ENCODE assay signal across 8 cellular contexts in genomic region chr3:44338828-44339127, GRCh38. TPM values are rescaled to one million over a fixed set of nuclear protein-coding genes. Genes with fewer than 3 reads are reported as not detected.
DNase-seq lines count a peak whose midpoint lies in the region; ATAC-seq, FAIRE-seq and TF ChIP-seq lines count a peak whose summit lies in the region.

No MANE protein-coding gene starts in this region.

- no peaks in the 10 kb centered on the region for H3K36me3 ChIP-seq in keratinocyte (ENCODE audit: control insufficient read depth in 2 of 2, extremely low read depth in 1 of 2, insufficient read depth in 2 of 2, low read length in 2 of 2)
- no peaks in the 10 kb centered on the region for H3K36me3 ChIP-seq in suprapubic skin

- H3K9me3 ChIP-seq in keratinocyte (ENCODE audit: control insufficient read depth, low read depth, low read length) (no peaks in the 10 kb centered on the region), suprapubic skin (no peaks in the 10 kb centered on the region)

- peak overlapping the region; percentile 93 for H3K4me2 ChIP-seq in keratinocyte (ENCODE audit: control insufficient read depth, extremely low read depth, insufficient read depth, low read depth, low read length)

- 0% methylated on average over 15 of the region's 15 CpGs for WGBS in suprapubic skin

- H3K4me3 Mint-ChIP-seq in activated naive CD8-positive, alpha-beta T cell treated with anti-CD3 and anti-CD28 coated beads for 36 hours: peak overlapping the region; percentile 93

- no peaks in the 10 kb centered on the region for H3K9me3 Mint-ChIP-seq in activated naive CD8-positive, alpha-beta T cell treated with anti-CD3 and anti-CD28 coated beads for 36 hours

- no peak for TF ChIP-seq POLR2A in suprapubic skin (IDR thresholded peaks at IDR 0.05)

- no peaks in the 10 kb centered on the region for H3K27me3 Mint-ChIP-seq in activated naive CD8-positive, alpha-beta T cell treated with anti-CD3 and anti-CD28 coated beads for 36 hours

- H3K27ac ChIP-seq in keratinocyte (ENCODE audit: control insufficient read depth, insufficient read depth, low read length) (peak overlapping the region; percentile 89), suprapubic skin (peak overlapping the region; percentile 88)

- H3K4me3 ChIP-seq in keratinocyte (ENCODE audit: control insufficient read depth in 2 of 3, extremely low read depth in 1 of 3, insufficient read depth in 2 of 3, low read depth in 1 of 3, low read length in 3 of 3) (peak overlapping the region; percentile 60 to 96 (median 86)), suprapubic skin (peak overlapping the region; percentile 66)

- H3K9ac ChIP-seq in keratinocyte (ENCODE audit: control insufficient read depth, extremely low read depth, insufficient read depth, low read length): peak overlapping the region; percentile 95

- TF ChIP-seq CTCF in keratinocyte (optimal IDR thresholded peaks at IDR 0.05 in 1 of 3, IDR thresholded peaks at IDR 0.05 in 1 of 3, conservative IDR thresholded peaks at IDR 0.05 in 1 of 3; ENCODE audit: extremely low read depth in 1 of 3, insufficient read depth in 2 of 3, low read length in 3 of 3) (no peak), suprapubic skin (IDR thresholded peaks at IDR 0.05) (no peak)

- H3K27ac Mint-ChIP-seq in activated naive CD8-positive, alpha-beta T cell treated with anti-CD3 and anti-CD28 coated beads for 36 hours: peak overlapping the region; percentile 98

- H3K9me1 ChIP-seq in keratinocyte (ENCODE audit: control insufficient read depth, extremely low read depth, insufficient read depth, low read length): peaks cover 2% of the 10 kb centered on the region

- DNase-seq in NOMO-1 treated with DMSO at 0.1 percent for 48 hours (lab: John Stamatoyannopoulos, UW; ENCODE audit: unreplicated experiment) (peak; percentile 54), NOMO-1 treated with dmso at 0.1 percent for 144 hours (lab: John Stamatoyannopoulos, UW; ENCODE audit: unreplicated experiment) (no peak), keratinocyte (ENCODE audit: low read depth, low spot score) (no peak), suprapubic skin (ENCODE audit: low spot score in 2 of 2) (no peak), activated gamma-delta T cell treated with Interleukin-2 at 50 U/mL for 16 hours (no peak), retina (no peak)
- no peak for DNase-seq in activated naive CD8-positive, alpha-beta T cell treated with anti-CD3 and anti-CD28 coated beads for 36 hours

- H3K36me3 Mint-ChIP-seq in activated naive CD8-positive, alpha-beta T cell treated with anti-CD3 and anti-CD28 coated beads for 36 hours: peaks cover 11% of the 10 kb centered on the region

- dilution Hi-C loops in keratinocyte (cut with MboI; ENCODE audit: extremely low pct_ligation_motif_present, low sequenced_read_pairs): no loop called here

- FAIRE-seq in keratinocyte (lab: Jason Lieb, UNC): no peak

- peak overlapping the region; percentile 86 for H2AFZ ChIP-seq in keratinocyte (ENCODE audit: control insufficient read depth, low read length)

- H3K79me2 ChIP-seq in keratinocyte (ENCODE audit: control insufficient read depth, insufficient read depth, low read length): peaks cover 25% of the 10 kb centered on the region

- ATAC-seq in GM21737 (IDR thresholded peaks at IDR 0.05; ENCODE audit: unreplicated experiment): no peak

- peaks cover 19% of the 10 kb centered on the region for H3K4me1 Mint-ChIP-seq in activated naive CD8-positive, alpha-beta T cell treated with anti-CD3 and anti-CD28 coated beads for 36 hours

- H3K4me1 ChIP-seq in keratinocyte (ENCODE audit: control insufficient read depth, extremely low read depth, insufficient read depth, low read length) (peaks cover 13% of the 10 kb centered on the region), suprapubic skin (peaks cover 24% of the 10 kb centered on the region)

- TF ChIP-seq EP300 in suprapubic skin (IDR thresholded peaks at IDR 0.05): no peak

- no peaks in the 10 kb centered on the region for H3K27me3 ChIP-seq in keratinocyte (ENCODE audit: control insufficient read depth, extremely low read depth, insufficient read depth, low read length)
- no peaks in the 10 kb centered on the region for H3K27me3 ChIP-seq in suprapubic skin

- no peaks in the 10 kb centered on the region for H4K20me1 ChIP-seq in keratinocyte (ENCODE audit: control insufficient read depth, extremely low read depth, insufficient read depth, low read length)

RNA-seq across cellular contexts. Expression of gene TCAIM, which starts 0.2 kb away (rescaled TPM):
- 10 to 100 TPM; 10.8 to 12.6 TPM for total RNA-seq in activated naive CD8-positive, alpha-beta T cell treated with anti-CD3 and anti-CD28 coated beads for 36 hours
- polyA plus RNA-seq in keratinocyte: 19.4 to 28.0 TPM (median 20.5 TPM) in 3 replicates
- polyA plus RNA-seq in keratinocyte (2011; ENCODE audit: low read depth): 11.4 TPM
- 16.8 and 29.9 TPM in 2 replicates for polyA plus RNA-seq in keratinocyte (2011; cell fraction: cytosol; rRNA removed)
- 13.8 and 14.4 TPM in 2 replicates for polyA plus RNA-seq in keratinocyte (2011; cell fraction: nucleus; rRNA removed)
- polyA plus RNA-seq in keratinocyte (2012; ENCODE audit: low replicate concordance): 13.4 and 17.4 TPM in 2 replicates
- polyA minus RNA-seq in keratinocyte: 2.3 to 25.6 TPM (median 15.8 TPM) in 3 replicates
- polyA minus RNA-seq in keratinocyte (2011; cell fraction: cytosol; rRNA and poly(A)+ RNA removed): 18.8 TPM
- polyA minus RNA-seq in keratinocyte (2011; cell fraction: nucleus; rRNA and poly(A)+ RNA removed): 12.3 and 17.7 TPM in 2 replicates
- total RNA-seq in suprapubic skin: 10 to 100 TPM; 23.3 to 26.9 (median 25.4) TPM
